In genomic region chr16:84548971-84549844, GRCh38 we compare ENCODE assay signal across 1 cellular context.
TF ChIP-seq lines count a peak whose summit lies in the region.

No MANE protein-coding gene starts in this region.

TF ChIP-seq in K562, 482 proteins besides CTCF, POLR2A, EP300 and RAD21 (continued from another document and continues in another):
- TF ChIP-seq, protein P1, sequence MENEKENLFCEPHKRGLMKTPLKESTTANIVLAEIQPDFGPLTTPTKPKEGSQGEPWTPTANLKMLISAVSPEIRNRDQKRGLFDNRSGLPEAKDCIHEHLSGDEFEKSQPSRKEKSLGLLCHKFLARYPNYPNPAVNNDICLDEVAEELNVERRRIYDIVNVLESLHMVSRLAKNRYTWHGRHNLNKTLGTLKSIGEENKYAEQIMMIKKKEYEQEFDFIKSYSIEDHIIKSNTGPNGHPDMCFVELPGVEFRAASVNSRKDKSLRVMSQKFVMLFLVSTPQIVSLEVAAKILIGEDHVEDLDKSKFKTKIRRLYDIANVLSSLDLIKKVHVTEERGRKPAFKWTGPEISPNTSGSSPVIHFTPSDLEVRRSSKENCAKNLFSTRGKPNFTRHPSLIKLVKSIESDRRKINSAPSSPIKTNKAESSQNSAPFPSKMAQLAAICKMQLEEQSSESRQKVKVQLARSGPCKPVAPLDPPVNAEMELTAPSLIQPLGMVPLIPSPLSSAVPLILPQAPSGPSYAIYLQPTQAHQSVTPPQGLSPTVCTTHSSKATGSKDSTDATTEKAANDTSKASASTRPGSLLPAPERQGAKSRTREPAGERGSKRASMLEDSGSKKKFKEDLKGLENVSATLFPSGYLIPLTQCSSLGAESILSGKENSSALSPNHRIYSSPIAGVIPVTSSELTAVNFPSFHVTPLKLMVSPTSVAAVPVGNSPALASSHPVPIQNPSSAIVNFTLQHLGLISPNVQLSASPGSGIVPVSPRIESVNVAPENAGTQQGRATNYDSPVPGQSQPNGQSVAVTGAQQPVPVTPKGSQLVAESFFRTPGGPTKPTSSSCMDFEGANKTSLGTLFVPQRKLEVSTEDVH (IDR thresholded peaks at IDR 0.05; ENCODE audit: low read depth, partially characterized antibody), result no peak
- TF ChIP-seq ARID1B (IDR thresholded peaks at IDR 0.05) (peak; percentile 41; the same call in 1 of the 2 replicates), CBX2 (IDR thresholded peaks at IDR 0.05; ENCODE audit: insufficient read depth, low read length, poor library complexity, severe bottlenecking) (no peak), EGR1 (conservative IDR thresholded peaks at IDR 0.05) (peak; percentile 33; the same call in 1 of the 2 replicates), RBM17 (IDR thresholded peaks at IDR 0.05; ENCODE audit: borderline replicate concordance, low read depth, low read length) (no peak), SLC30A9 (CRISPR knock-in tag; IDR thresholded peaks at IDR 0.05) (no peak), MTA3 (IDR thresholded peaks at IDR 0.05; ENCODE audit: borderline replicate concordance) (no peak), NR2C1 (IDR thresholded peaks at IDR 0.05) (no peak), NR2C1 (tag; IDR thresholded peaks at IDR 0.05) (no peak), LCOR (CRISPR knock-in tag; IDR thresholded peaks at IDR 0.05) (no peak), KAT2B (IDR thresholded peaks at IDR 0.05; ENCODE audit: low read depth, low read length) (no peak), REST (CRISPR knock-in tag; IDR thresholded peaks at IDR 0.05; ENCODE audit: low read depth) (no peak), THRAP3 (IDR thresholded peaks at IDR 0.05; ENCODE audit: borderline replicate concordance) (no peak), MYBL2 (IDR thresholded peaks at IDR 0.05; ENCODE audit: low read depth) (no peak), MYBL2 (CRISPR knock-in tag; IDR thresholded peaks at IDR 0.05; ENCODE audit: borderline replicate concordance) (no peak), ARHGAP35 (IDR thresholded peaks at IDR 0.05; ENCODE audit: partially characterized antibody) (no peak), ARID2 (IDR thresholded peaks at IDR 0.05) (no peak), ZBTB17 (CRISPR knock-in tag; IDR thresholded peaks at IDR 0.05) (0 out of 2 replicates have a peak, but pooled peaks have one; percentile 22), DDX20 (tag; IDR thresholded peaks at IDR 0.05; ENCODE audit: low read depth) (no peak), ZNF384 (IDR thresholded peaks at IDR 0.05; ENCODE audit: low read depth, low read length) (no peak), DMBX1 (CRISPR knock-in tag; IDR thresholded peaks at IDR 0.05; ENCODE audit: borderline replicate concordance) (no peak), ZNF778 (CRISPR knock-in tag; IDR thresholded peaks at IDR 0.05) (no peak), ZNF695 (CRISPR knock-in tag; IDR thresholded peaks at IDR 0.05) (no peak), ZNF23 (CRISPR knock-in tag; IDR thresholded peaks at IDR 0.05) (no peak), HDGF (IDR thresholded peaks at IDR 0.05) (no peak), E2F6 (IDR thresholded peaks at IDR 0.05; ENCODE audit: borderline replicate concordance in 1 of 2, extremely low read depth in 1 of 2, insufficient read depth in 1 of 2, insufficient read length in 1 of 2, low read depth in 1 of 2, low read length in 1 of 2, poor library complexity in 1 of 2, severe bottlenecking in 1 of 2) (peak in 1 of 2 experiments; percentile 11), NCOA1 (IDR thresholded peaks at IDR 0.05; ENCODE audit: low read depth) (no peak), ZFP1 (CRISPR knock-in tag; IDR thresholded peaks at IDR 0.05) (no peak), KHSRP (IDR thresholded peaks at IDR 0.05) (no peak), KDM2B (CRISPR knock-in tag; IDR thresholded peaks at IDR 0.05) (no peak), HDAC6 (IDR thresholded peaks at IDR 0.05; ENCODE audit: low read depth, low read length) (no peak), PHF20 (IDR thresholded peaks at IDR 0.05; ENCODE audit: partially characterized antibody) (no peak), ZNF644 (tag; IDR thresholded peaks at IDR 0.05; ENCODE audit: low read depth) (no peak), DPF2 (IDR thresholded peaks at IDR 0.05) (peak; percentile 68), ELF2 (CRISPR knock-in tag; IDR thresholded peaks at IDR 0.05) (no peak), MAFG (tag; conservative IDR thresholded peaks at IDR 0.05) (no peak; the same call in 1 of the 2 replicates), MGA (IDR thresholded peaks at IDR 0.05) (peak; percentile 46; the same call in 1 of the 2 replicates), E2F4 (CRISPR knock-in tag; IDR thresholded peaks at IDR 0.05; ENCODE audit: low read depth) (no peak), CEBPB (tag; IDR thresholded peaks at IDR 0.05) (no peak)
- TF ChIP-seq, protein P2, sequence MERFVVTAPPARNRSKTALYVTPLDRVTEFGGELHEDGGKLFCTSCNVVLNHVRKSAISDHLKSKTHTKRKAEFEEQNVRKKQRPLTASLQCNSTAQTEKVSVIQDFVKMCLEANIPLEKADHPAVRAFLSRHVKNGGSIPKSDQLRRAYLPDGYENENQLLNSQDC (CRISPR knock-in tag; IDR thresholded peaks at IDR 0.05), result no peak
